ENCODE assay signal across 1 cellular context in genomic region chr22:40834628-40835027, GRCh38.
TF ChIP-seq lines count a peak whose summit lies in the region.

No MANE protein-coding gene starts in this region.

TF ChIP-seq in H1, 55 proteins besides CTCF, POLR2A, EP300 and RAD21:
- TF ChIP-seq MAFK (IDR thresholded peaks at IDR 0.05; ENCODE audit: low read depth, low read length): peak; percentile 7; the same call in 1 of the 2 replicates
- no peak for TF ChIP-seq GTF2F1 (IDR thresholded peaks at IDR 0.05; ENCODE audit: borderline replicate concordance, low read depth, low read length)
